8 cellular contexts compared by ENCODE assay signal in the genomic region with DNA sequence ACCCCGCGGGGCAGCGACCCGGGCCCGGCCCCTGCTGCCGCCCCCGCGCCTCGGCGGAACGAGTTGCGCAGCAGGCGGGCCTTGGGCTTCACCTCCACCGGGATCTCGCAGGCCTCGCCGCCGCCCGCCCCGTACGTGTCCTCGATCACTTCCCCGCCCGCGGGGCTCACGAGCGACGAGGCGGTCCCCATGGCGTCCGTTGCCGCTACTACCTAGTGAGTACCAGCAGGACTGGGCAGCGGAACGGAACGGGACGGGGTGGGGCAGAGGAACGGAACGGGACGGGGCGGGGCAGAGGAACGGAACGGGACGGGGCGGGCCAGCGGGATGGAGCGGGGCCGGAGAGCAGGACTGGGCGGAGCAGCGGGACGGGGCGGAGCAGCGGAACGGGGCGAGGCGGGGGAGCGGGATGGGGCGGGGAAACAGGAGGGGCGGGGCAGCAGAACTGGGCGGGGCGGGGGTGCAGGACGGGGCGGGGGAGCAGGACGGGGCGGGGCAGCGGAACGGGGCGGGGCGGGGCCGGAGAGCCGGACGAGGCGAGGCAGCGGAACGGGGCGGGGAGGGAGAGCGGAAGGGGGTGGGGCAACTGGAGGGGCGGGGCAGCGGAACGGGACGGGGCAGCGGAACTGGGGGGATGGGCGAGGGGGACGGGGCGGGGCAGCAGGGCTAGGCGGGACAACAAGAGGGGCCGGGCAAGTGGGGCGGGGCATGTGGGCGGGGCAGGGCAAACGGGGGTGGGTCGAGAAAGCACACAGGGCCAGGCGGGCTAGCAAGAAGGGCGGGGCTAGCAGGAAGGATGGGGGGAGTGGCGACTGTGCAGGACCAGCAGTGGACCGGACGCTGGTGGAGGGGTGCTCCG. TPM values are rescaled to one million over a fixed set of nuclear protein-coding genes. Genes with fewer than 3 reads are reported as not detected.
DNase-seq lines count a peak whose midpoint lies in the region; ATAC-seq and TF ChIP-seq lines count a peak whose summit lies in the region.

A gene with protein sequence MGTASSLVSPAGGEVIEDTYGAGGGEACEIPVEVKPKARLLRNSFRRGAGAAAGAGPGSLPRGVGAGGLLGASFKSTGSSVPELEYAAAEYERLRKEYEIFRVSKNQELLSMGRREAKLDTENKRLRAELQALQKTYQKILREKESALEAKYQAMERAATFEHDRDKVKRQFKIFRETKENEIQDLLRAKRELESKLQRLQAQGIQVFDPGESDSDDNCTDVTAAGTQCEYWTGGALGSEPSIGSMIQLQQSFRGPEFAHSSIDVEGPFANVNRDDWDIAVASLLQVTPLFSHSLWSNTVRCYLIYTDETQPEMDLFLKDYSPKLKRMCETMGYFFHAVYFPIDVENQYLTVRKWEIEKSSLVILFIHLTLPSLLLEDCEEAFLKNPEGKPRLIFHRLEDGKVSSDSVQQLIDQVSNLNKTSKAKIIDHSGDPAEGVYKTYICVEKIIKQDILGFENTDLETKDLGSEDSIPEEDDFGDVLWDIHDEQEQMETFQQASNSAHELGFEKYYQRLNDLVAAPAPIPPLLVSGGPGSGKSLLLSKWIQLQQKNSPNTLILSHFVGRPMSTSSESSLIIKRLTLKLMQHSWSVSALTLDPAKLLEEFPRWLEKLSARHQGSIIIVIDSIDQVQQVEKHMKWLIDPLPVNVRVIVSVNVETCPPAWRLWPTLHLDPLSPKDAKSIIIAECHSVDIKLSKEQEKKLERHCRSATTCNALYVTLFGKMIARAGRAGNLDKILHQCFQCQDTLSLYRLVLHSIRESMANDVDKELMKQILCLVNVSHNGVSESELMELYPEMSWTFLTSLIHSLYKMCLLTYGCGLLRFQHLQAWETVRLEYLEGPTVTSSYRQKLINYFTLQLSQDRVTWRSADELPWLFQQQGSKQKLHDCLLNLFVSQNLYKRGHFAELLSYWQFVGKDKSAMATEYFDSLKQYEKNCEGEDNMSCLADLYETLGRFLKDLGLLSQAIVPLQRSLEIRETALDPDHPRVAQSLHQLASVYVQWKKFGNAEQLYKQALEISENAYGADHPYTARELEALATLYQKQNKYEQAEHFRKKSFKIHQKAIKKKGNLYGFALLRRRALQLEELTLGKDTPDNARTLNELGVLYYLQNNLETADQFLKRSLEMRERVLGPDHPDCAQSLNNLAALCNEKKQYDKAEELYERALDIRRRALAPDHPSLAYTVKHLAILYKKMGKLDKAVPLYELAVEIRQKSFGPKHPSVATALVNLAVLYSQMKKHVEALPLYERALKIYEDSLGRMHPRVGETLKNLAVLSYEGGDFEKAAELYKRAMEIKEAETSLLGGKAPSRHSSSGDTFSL (N-terminal part only) (minus strand): TSS at position 245 of the 859 bp plus-strand sequence. CDS start 54 bp downstream, at position 191.

- peaks cover 21% of the 10 kb centered on the region for H3K4me1 ChIP-seq in skeletal muscle satellite cell (ENCODE audit: control insufficient read depth, insufficient read depth, low read length)

- H3K4me1 Mint-ChIP-seq in brain: peaks cover 57% of the 10 kb centered on the region

- TF ChIP-seq CTCF in 22Rv1 (IDR thresholded peaks at IDR 0.05) (peak; percentile 25), brain (conservative IDR thresholded peaks at IDR 0.05) (no peak)

- no peaks in the 10 kb centered on the region for H3K9me3 Mint-ChIP-seq in brain

- H3K4me3 ChIP-seq in iPS-11a (ENCODE audit: low read depth, low read length): peak within 1 kb of the TSS; percentile 84
- peak within 1 kb of the TSS; percentile 89 for H3K4me3 ChIP-seq in skeletal muscle satellite cell (ENCODE audit: low read length)

- no peaks in the 10 kb centered on the region for H3K27me3 ChIP-seq in skeletal muscle satellite cell (ENCODE audit: control insufficient read depth, insufficient read depth, low read length)

- H3K36me3 Mint-ChIP-seq in brain: peaks cover 15% of the 10 kb centered on the region

- peak within 1 kb of the TSS; percentile 95 to 99 (median 97) for H3K27ac Mint-ChIP-seq in brain

- DNase-seq in NCI-H2107 treated with DMSO at 0.1 percent for 48 hours (lab: John Stamatoyannopoulos, UW; ENCODE audit: unreplicated experiment) (peak; percentile 87), UCSD-AML1 (lab: John Stamatoyannopoulos, UW; ENCODE audit: unreplicated experiment) (peak; percentile 96)

- ATAC-seq in GM18520 (IDR thresholded peaks at IDR 0.05; ENCODE audit: unreplicated experiment): peak; percentile 54
- ATAC-seq in HG03064 (IDR thresholded peaks at IDR 0.05; ENCODE audit: low read depth, unreplicated experiment): peak; percentile 81

- H3K27me3 Mint-ChIP-seq in brain: peaks cover 6% of the 10 kb centered on the region

- H3K27ac ChIP-seq in 22Rv1: peak within 1 kb of the TSS; percentile 80

- peaks cover 13% of the 10 kb centered on the region for H3K36me3 ChIP-seq in skeletal muscle satellite cell (ENCODE audit: insufficient read depth, low read length)

- H3K9me3 ChIP-seq in skeletal muscle satellite cell (replicated peaks; ENCODE audit: low read length): no peaks in the 10 kb centered on the region

- H3K4me3 Mint-ChIP-seq in brain: peak within 1 kb of the TSS; percentile 92 to 99 (median 96)

- peak within 1 kb of the TSS; percentile 98 for H3K4me2 ChIP-seq in skeletal muscle satellite cell (ENCODE audit: low read length)

- peak within 1 kb of the TSS; percentile 91 for H3K9ac ChIP-seq in skeletal muscle satellite cell (ENCODE audit: low read depth, low read length)

RNA-seq across cellular contexts. Expression of the gene that starts here (rescaled TPM):
- polyA plus RNA-seq in brain (ENCODE audit: insufficient read depth, low read depth, low replicate concordance): 1.2 TPM
- 30.4 and 31.2 TPM in 2 replicates for total RNA-seq in skeletal muscle satellite cell (2012; rRNA removed)

Comparison
In these comparisons a context has a peak if more than half of its experiments do, and no peak if none do; other contexts are left out.
1. Peak in every context shown above with its lines: DNase-seq, ATAC-seq, H3K4me3 ChIP-seq and H3K27ac ChIP-seq.